8 cellular contexts compared by ENCODE assay signal in the genomic region with DNA sequence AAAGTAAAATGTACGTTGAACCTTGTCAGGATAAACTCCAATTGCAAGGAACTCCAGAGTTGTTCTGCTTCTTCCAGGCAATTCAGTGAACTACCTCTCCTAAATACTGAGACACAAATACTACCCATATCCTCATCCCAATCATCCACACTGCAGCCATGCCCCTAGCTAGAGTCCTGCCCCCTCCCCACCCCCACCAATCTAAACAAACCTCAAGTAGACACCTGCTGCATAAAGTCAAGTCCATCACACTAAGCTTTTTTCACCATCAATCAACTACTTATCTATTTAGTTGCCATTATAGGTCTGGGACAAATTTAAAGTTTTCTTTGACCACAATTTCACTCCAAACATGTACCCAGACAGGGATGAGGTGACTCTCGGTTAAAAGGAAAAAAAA.
DNase-seq lines count a peak whose midpoint lies in the region; ATAC-seq and TF ChIP-seq lines count a peak whose summit lies in the region.

No MANE protein-coding gene starts in this region.

- H3K36me3 ChIP-seq in sigmoid colon (peaks cover 0 to 17% (median 3%) of the 10 kb centered on the region in 4 donors), mucosa of descending colon (ENCODE audit: low read depth) (no peaks in the 10 kb centered on the region)

- H3K4me3 ChIP-seq in sigmoid colon = peak overlapping the region in 3 of 4 donors; percentile 27 to 38 (median 35)
- no peak overlapping the region for H3K4me3 ChIP-seq in mucosa of descending colon

- no peak for TF ChIP-seq POLR2A in sigmoid colon (IDR thresholded peaks at IDR 0.05)

- peaks cover 46% of the 10 kb centered on the region for H3K36me3 Mint-ChIP-seq in effector memory CD8-positive, alpha-beta T cell (ENCODE audit: insufficient read depth)

- H3K9me3 Mint-ChIP-seq in effector memory CD8-positive, alpha-beta T cell = peaks cover 0 to 1% of the 10 kb centered on the region in 2 donors

- intact Hi-C loops in sigmoid colon (cut with DNase I) = no loop called here
- intact Hi-C loops in mucosa of descending colon (cut with DNase I, micrococcal nuclease) = no loop called here

- H3K4me1 ChIP-seq in sigmoid colon (peaks cover 0 to 50% (median 39%) of the 10 kb centered on the region in 4 donors), foreskin keratinocyte (peaks cover 6% of the 10 kb centered on the region), mucosa of descending colon (ENCODE audit: low read depth) (no peaks in the 10 kb centered on the region)

- H3K27me3 Mint-ChIP-seq in effector memory CD8-positive, alpha-beta T cell = no peaks in the 10 kb centered on the region

- H3K27ac ChIP-seq in sigmoid colon (peak overlapping the region; percentile 66 to 77 (median 71)), foreskin keratinocyte (no peak overlapping the region)

- no peaks in the 10 kb centered on the region for H3K27me3 ChIP-seq in sigmoid colon
- H3K27me3 ChIP-seq in foreskin keratinocyte = no peaks in the 10 kb centered on the region

- H3K27ac Mint-ChIP-seq in effector memory CD8-positive, alpha-beta T cell = peak overlapping the region; percentile 85 to 98

- TF ChIP-seq CTCF in sigmoid colon (IDR thresholded peaks at IDR 0.05) (no peak), foreskin keratinocyte (conservative IDR thresholded peaks at IDR 0.05) (no peak), mucosa of descending colon (IDR thresholded peaks at IDR 0.05) (no peak)

- H3K9me3 ChIP-seq in sigmoid colon (no peaks in the 10 kb centered on the region), mucosa of descending colon (no peaks in the 10 kb centered on the region)

- peak; percentile 19 for DNase-seq in COLO668 (lab: John Stamatoyannopoulos, UW; ENCODE audit: unreplicated experiment)
- peak; percentile 33 for DNase-seq in NCI-H69 (lab: John Stamatoyannopoulos, UW)
- DNase-seq in effector memory CD8-positive, alpha-beta T cell = no peak
- no peak for DNase-seq in sigmoid colon
- no peak for DNase-seq in foreskin keratinocyte
- DNase-seq in mucosa of descending colon = no peak

- peak overlapping the region; percentile 70 to 87 for H3K4me3 Mint-ChIP-seq in effector memory CD8-positive, alpha-beta T cell

- TF ChIP-seq EP300 in sigmoid colon (IDR thresholded peaks at IDR 0.05) = no peak

- no peak for ATAC-seq in effector memory CD8-positive, alpha-beta T cell (replicated peaks)
- ATAC-seq in foreskin keratinocyte (no peak), HG03520 (IDR thresholded peaks at IDR 0.05; ENCODE audit: unreplicated experiment) (no peak), mucosa of descending colon (no peak), GM19452 (IDR thresholded peaks at IDR 0.05; ENCODE audit: unreplicated experiment) (no peak)

- H3K4me1 Mint-ChIP-seq in effector memory CD8-positive, alpha-beta T cell (ENCODE audit: low read depth in 2 of 2) = peaks cover 62 to 81% of the 10 kb centered on the region in 2 donors

- WGBS in sigmoid colon, 2 donors = 56 to 81% methylated on average over 2 of the region's 2 CpGs

Comparison
In these comparisons a context has a peak if more than half of its experiments do, and no peak if none do; other contexts are left out.
1. DNase-seq: peak in COLO668 (single experiment) and NCI-H69 (single experiment); none in effector memory CD8-positive, alpha-beta T cell (0 of 3), sigmoid colon (single experiment), foreskin keratinocyte (0 of 2) and mucosa of descending colon (0 of 3).